Comparison of ENCODE assay signal across 9 cellular contexts in the genomic region with DNA sequence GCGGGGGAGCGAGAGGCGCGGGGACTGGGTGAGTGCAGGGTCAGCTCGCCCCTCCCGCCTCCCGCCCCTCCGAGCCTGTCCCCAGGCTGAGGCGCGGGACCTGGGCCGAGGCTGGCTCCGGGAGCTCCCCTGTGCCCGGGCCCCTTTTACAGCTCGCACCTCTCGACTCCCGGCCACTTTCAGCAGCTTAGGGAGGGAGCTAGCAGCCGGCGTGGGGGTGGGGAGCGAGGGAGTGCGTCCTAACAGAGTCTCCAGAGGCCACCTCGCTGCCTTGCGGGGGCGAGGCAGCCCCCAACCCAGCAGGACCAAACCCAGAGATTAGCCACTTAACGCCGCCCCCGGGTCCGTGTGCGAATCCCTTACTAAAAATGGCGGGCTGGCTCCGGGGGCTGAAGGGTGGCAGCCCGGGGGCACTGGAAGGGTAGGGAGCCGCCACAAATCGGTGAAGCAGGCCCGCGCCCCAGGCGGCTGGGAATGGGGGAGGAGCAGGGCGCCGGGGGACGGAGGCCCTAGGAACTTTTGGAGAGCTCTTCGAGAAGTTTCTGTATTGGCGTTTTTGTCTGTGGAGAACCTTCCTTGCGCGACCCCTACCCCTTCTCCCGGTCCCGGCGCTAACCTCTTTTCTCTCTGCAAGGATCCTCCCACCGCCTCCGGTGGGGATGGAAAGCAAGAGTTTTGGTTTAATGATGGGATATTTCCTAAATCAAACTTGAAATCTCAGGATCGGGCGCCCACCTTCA. TPM values are rescaled to one million over a fixed set of nuclear protein-coding genes. Genes with fewer than 3 reads are reported as not detected.
DNase-seq lines count a peak whose midpoint lies in the region; ATAC-seq and TF ChIP-seq lines count a peak whose summit lies in the region.
"Had no signal": no experiment of that assay in that cellular context is flagged by ENCODE, and none has a peak within 500 bp of the region (broad histone marks: within the 10 kb centered on the region; RNA-seq: fewer than 3 reads in every experiment).

No MANE protein-coding gene starts in this region.

- H3K4me1 ChIP-seq in left ventricle myocardium inferior (peaks cover 51% of the 10 kb centered on the region), aorta (ENCODE audit: control insufficient read depth in 1 of 2, insufficient read depth in 2 of 2, low read length in 2 of 2) (no peaks in the 10 kb centered on the region)

- peaks cover 1% of the 10 kb centered on the region for H3K36me3 Mint-ChIP-seq in chondrocyte (ENCODE audit: low read depth)
- H3K36me3 Mint-ChIP-seq in mesothelial cell of epicardium, result peaks cover 7% of the 10 kb centered on the region

- intact Hi-C loops in left ventricle myocardium inferior (cut with micrococcal nuclease) (loop anchor here (10.0 kb wide), 1 partner anchor 528 kb away; no protein-coding TSS in a partner anchor), Right ventricle myocardium inferior (cut with DNase I) (loop anchor here (2.0 to 10.0 kb wide), 7 partner anchors 120 to 1088 kb away; no protein-coding TSS in a partner anchor), aorta (cut with DNase I) (loop anchor here (5.0 to 10.0 kb wide), 4 partner anchors 348 to 645 kb away; a partner anchor contains a TSS)

- H3K36me3 ChIP-seq in left ventricle myocardium inferior, result peaks cover 11% of the 10 kb centered on the region
- H3K36me3 ChIP-seq in aorta (ENCODE audit: control insufficient read depth in 1 of 2, insufficient read depth in 2 of 2, low read length in 1 of 2), result no peaks in the 10 kb centered on the region

- H3K27me3 ChIP-seq in left ventricle myocardium inferior (ENCODE audit: low read depth) (peaks cover 79% of the 10 kb centered on the region), aorta (ENCODE audit: control insufficient read depth in 1 of 2, insufficient read depth in 2 of 2, low read length in 1 of 2) (no peaks in the 10 kb centered on the region)

- 1 to 2% methylated on average over 36 to 50 of the region's 50 CpGs for WGBS in aorta, 2 donors

- H3K4me1 Mint-ChIP-seq in chondrocyte (ENCODE audit: low read depth) (peaks cover 48% of the 10 kb centered on the region), mesothelial cell of epicardium (peaks cover 36% of the 10 kb centered on the region)

- no peak for ATAC-seq in Right ventricle myocardium inferior
- ATAC-seq in aorta (ENCODE audit: low FRiP score), result no peak
- ATAC-seq in GM18519 (IDR thresholded peaks at IDR 0.05; ENCODE audit: low FRiP score, unreplicated experiment), result no peak

- H3K27me3 Mint-ChIP-seq in chondrocyte (ENCODE audit: low read depth) (peaks cover 61% of the 10 kb centered on the region), mesothelial cell of epicardium (ENCODE audit: low read depth) (peaks cover 76% of the 10 kb centered on the region)

- H3K27ac ChIP-seq in left ventricle myocardium inferior (replicated peaks), result peak overlapping the region; percentile 93
- H3K27ac ChIP-seq in aorta (ENCODE audit: low read depth in 1 of 2, low read length in 2 of 2), result no peak overlapping the region

- TF ChIP-seq CTCF in left ventricle myocardium inferior (IDR thresholded peaks at IDR 0.05; ENCODE audit: borderline replicate concordance) (no peak), chondrocyte (IDR thresholded peaks at IDR 0.05) (no peak), mesothelial cell of epicardium (IDR thresholded peaks at IDR 0.05; ENCODE audit: unreplicated experiment) (no peak)

- H3K27ac Mint-ChIP-seq in chondrocyte (ENCODE audit: unreplicated experiment), result no peak overlapping the region
- peak overlapping the region; percentile 85 for H3K27ac Mint-ChIP-seq in mesothelial cell of epicardium

- H3K9me3 Mint-ChIP-seq in chondrocyte (ENCODE audit: low read depth) (no peaks in the 10 kb centered on the region), mesothelial cell of epicardium (no peaks in the 10 kb centered on the region)

- DNase-seq in left ventricle myocardium inferior, result peak; percentile 35
- no peak for DNase-seq in Right ventricle myocardium inferior (ENCODE audit: missing footprints)
- DNase-seq in chondrocyte (ENCODE audit: low spot score), result no peak
- DNase-seq in mesothelial cell of epicardium (ENCODE audit: low spot score in 2 of 2, unreplicated experiment in 2 of 2), result peak in 1 of 2 experiments; percentile 75
- peak in 1 of 2 donors; percentile 48 for DNase-seq in aorta
- no peak for DNase-seq in activated CD4-positive, alpha-beta T cell treated with anti-CD3 and anti-CD28 coated beads for 48 hours
- no peak for DNase-seq in NCI-H69 (lab: John Stamatoyannopoulos, UW)
- DNase-seq: stimulated activated CD4-positive, alpha-beta T cell treated with anti-CD3 and anti-CD28 coated beads, Interleukin-2, amount 100 ng/mL, for 24 hours had no signal

- H3K4me3 ChIP-seq in left ventricle myocardium inferior (peak overlapping the region; percentile 83), aorta (ENCODE audit: low read length in 2 of 2) (peak overlapping the region; percentile 42 to 50)

- H3K9me3 ChIP-seq in left ventricle myocardium inferior (replicated peaks), result no peaks in the 10 kb centered on the region
- H3K9me3 ChIP-seq in aorta (ENCODE audit: control insufficient read depth, low read length), result no peaks in the 10 kb centered on the region

- H3K4me3 Mint-ChIP-seq in chondrocyte (ENCODE audit: unreplicated experiment), result peak overlapping the region; percentile 62
- peak overlapping the region; percentile 71 for H3K4me3 Mint-ChIP-seq in mesothelial cell of epicardium

RNA-seq across cellular contexts. Expression of a gene that starts 0.6 kb away (rescaled TPM):
- total RNA-seq in left ventricle myocardium inferior (94.4 TPM), Right ventricle myocardium inferior (38.8 TPM), chondrocyte (0.47 to 0.85 TPM (median 0.56 TPM) in 3 replicates), mesothelial cell of epicardium (40.3 to 45.8 TPM (median 45.2 TPM) in 3 replicates), aorta (1 to 10 TPM; 1.4 to 6.7 TPM)
- polyA plus RNA-seq in aorta, result under 1 TPM; 0.38 to 0.49 TPM
